Comparison of ENCODE assay signal across 3 cellular contexts in the genomic region with DNA sequence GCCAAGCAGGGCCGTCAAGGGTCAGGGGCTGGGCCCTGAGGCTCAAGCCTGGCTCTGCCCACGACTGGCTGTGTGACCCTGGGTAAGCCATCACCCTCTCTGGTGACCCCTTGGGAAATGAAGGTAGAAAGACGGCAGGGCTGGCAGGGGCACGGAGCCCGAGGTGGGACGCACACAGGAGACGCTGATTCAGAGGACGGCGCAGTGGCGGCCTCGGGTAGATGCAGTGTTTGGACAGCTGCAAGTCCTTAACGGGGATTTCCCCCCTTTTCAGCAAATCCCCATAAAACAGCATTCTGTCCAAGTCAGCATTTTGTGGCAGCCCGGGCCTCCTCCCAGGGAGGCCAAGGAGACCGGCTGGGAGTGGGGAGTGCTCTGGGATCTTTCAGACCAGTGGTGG.
TF ChIP-seq lines count a peak whose summit lies in the region.

No MANE protein-coding gene starts in this region.

TF ChIP-seq in SK-N-SH, 30 proteins besides CTCF, POLR2A, EP300 and RAD21:
- TF ChIP-seq CHD2 (IDR thresholded peaks at IDR 0.05; ENCODE audit: low read length, partially characterized antibody), result no peak
- no peak for TF ChIP-seq RXRA (IDR thresholded peaks at IDR 0.05; ENCODE audit: borderline replicate concordance, low read depth)
- no peak for TF ChIP-seq YY1 (IDR thresholded peaks at IDR 0.05; ENCODE audit: low read depth)
- TF ChIP-seq, protein P1, sequence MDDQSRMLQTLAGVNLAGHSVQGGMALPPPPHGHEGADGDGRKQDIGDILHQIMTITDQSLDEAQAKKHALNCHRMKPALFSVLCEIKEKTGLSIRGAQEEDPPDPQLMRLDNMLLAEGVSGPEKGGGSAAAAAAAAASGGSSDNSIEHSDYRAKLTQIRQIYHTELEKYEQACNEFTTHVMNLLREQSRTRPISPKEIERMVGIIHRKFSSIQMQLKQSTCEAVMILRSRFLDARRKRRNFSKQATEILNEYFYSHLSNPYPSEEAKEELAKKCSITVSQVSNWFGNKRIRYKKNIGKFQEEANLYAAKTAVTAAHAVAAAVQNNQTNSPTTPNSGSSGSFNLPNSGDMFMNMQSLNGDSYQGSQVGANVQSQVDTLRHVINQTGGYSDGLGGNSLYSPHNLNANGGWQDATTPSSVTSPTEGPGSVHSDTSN (IDR thresholded peaks at IDR 0.05), result no peak
- TF ChIP-seq SIN3A (IDR thresholded peaks at IDR 0.05; ENCODE audit: borderline replicate concordance, low read depth, low read length), result no peak
- no peak for TF ChIP-seq NFIC (IDR thresholded peaks at IDR 0.05; ENCODE audit: borderline replicate concordance)
- no peak for TF ChIP-seq FOSL2 (IDR thresholded peaks at IDR 0.05; ENCODE audit: borderline replicate concordance, low read depth)
- no peak for TF ChIP-seq MEF2A (IDR thresholded peaks at IDR 0.05; ENCODE audit: borderline replicate concordance, low read depth)
- TF ChIP-seq RCOR1 (IDR thresholded peaks at IDR 0.05; ENCODE audit: low read length), result no peak
- TF ChIP-seq, protein P2, sequence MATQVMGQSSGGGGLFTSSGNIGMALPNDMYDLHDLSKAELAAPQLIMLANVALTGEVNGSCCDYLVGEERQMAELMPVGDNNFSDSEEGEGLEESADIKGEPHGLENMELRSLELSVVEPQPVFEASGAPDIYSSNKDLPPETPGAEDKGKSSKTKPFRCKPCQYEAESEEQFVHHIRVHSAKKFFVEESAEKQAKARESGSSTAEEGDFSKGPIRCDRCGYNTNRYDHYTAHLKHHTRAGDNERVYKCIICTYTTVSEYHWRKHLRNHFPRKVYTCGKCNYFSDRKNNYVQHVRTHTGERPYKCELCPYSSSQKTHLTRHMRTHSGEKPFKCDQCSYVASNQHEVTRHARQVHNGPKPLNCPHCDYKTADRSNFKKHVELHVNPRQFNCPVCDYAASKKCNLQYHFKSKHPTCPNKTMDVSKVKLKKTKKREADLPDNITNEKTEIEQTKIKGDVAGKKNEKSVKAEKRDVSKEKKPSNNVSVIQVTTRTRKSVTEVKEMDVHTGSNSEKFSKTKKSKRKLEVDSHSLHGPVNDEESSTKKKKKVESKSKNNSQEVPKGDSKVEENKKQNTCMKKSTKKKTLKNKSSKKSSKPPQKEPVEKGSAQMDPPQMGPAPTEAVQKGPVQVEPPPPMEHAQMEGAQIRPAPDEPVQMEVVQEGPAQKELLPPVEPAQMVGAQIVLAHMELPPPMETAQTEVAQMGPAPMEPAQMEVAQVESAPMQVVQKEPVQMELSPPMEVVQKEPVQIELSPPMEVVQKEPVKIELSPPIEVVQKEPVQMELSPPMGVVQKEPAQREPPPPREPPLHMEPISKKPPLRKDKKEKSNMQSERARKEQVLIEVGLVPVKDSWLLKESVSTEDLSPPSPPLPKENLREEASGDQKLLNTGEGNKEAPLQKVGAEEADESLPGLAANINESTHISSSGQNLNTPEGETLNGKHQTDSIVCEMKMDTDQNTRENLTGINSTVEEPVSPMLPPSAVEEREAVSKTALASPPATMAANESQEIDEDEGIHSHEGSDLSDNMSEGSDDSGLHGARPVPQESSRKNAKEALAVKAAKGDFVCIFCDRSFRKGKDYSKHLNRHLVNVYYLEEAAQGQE (IDR thresholded peaks at IDR 0.05; ENCODE audit: low read depth, low read length), result no peak
- TF ChIP-seq TCF12 (IDR thresholded peaks at IDR 0.05), result no peak

TF ChIP-seq in SK-N-SH treated with all-trans-retinoic acid at 6 μM for 48 hours, 23 proteins besides CTCF, POLR2A, EP300 and RAD21 (continues in another document):
- TF ChIP-seq GLIS3 (CRISPR knock-in tag; IDR thresholded peaks at IDR 0.05), result no peak
- TF ChIP-seq OSR1 (CRISPR knock-in tag; IDR thresholded peaks at IDR 0.05), result no peak
- TF ChIP-seq BACH2 (CRISPR knock-in tag; IDR thresholded peaks at IDR 0.05; ENCODE audit: borderline replicate concordance), result no peak
- TF ChIP-seq, protein P3, sequence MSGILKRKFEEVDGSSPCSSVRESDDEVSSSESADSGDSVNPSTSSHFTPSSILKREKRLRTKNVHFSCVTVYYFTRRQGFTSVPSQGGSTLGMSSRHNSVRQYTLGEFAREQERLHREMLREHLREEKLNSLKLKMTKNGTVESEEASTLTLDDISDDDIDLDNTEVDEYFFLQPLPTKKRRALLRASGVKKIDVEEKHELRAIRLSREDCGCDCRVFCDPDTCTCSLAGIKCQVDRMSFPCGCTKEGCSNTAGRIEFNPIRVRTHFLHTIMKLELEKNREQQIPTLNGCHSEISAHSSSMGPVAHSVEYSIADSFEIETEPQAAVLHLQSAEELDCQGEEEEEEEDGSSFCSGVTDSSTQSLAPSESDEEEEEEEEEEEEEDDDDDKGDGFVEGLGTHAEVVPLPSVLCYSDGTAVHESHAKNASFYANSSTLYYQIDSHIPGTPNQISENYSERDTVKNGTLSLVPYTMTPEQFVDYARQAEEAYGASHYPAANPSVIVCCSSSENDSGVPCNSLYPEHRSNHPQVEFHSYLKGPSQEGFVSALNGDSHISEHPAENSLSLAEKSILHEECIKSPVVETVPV (CRISPR knock-in tag; IDR thresholded peaks at IDR 0.05), result no peak
- TF ChIP-seq ISL1 (CRISPR knock-in tag; IDR thresholded peaks at IDR 0.05), result no peak
- no peak for TF ChIP-seq ZNF70 (CRISPR knock-in tag; IDR thresholded peaks at IDR 0.05)
- no peak for TF ChIP-seq ARNTL (CRISPR knock-in tag; IDR thresholded peaks at IDR 0.05; ENCODE audit: borderline replicate concordance, low read depth)
- TF ChIP-seq ZNF565 (CRISPR knock-in tag; conservative IDR thresholded peaks at IDR 0.05; ENCODE audit: low read depth), result no peak
- no peak for TF ChIP-seq ESRRG (CRISPR knock-in tag; IDR thresholded peaks at IDR 0.05)
- no peak for TF ChIP-seq PPARA (CRISPR knock-in tag; IDR thresholded peaks at IDR 0.05; ENCODE audit: borderline replicate concordance)
- no peak for TF ChIP-seq ZNF8 (CRISPR knock-in tag; IDR thresholded peaks at IDR 0.05)
- no peak for TF ChIP-seq TOX (CRISPR knock-in tag; IDR thresholded peaks at IDR 0.05; ENCODE audit: borderline replicate concordance)
- TF ChIP-seq, protein P4, sequence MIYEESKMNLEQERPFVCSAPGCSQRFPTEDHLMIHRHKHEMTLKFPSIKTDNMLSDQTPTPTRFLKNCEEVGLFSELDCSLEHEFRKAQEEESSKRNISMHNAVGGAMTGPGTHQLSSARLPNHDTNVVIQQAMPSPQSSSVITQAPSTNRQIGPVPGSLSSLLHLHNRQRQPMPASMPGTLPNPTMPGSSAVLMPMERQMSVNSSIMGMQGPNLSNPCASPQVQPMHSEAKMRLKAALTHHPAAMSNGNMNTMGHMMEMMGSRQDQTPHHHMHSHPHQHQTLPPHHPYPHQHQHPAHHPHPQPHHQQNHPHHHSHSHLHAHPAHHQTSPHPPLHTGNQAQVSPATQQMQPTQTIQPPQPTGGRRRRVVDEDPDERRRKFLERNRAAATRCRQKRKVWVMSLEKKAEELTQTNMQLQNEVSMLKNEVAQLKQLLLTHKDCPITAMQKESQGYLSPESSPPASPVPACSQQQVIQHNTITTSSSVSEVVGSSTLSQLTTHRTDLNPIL (CRISPR knock-in tag; IDR thresholded peaks at IDR 0.05; ENCODE audit: low read depth), result no peak
- TF ChIP-seq ZFP30 (CRISPR knock-in tag; IDR thresholded peaks at IDR 0.05), result no peak
- no peak for TF ChIP-seq SNAI2 (CRISPR knock-in tag; IDR thresholded peaks at IDR 0.05)
- TF ChIP-seq ZC3H10 (CRISPR knock-in tag; IDR thresholded peaks at IDR 0.05), result no peak
- TF ChIP-seq, protein P5, sequence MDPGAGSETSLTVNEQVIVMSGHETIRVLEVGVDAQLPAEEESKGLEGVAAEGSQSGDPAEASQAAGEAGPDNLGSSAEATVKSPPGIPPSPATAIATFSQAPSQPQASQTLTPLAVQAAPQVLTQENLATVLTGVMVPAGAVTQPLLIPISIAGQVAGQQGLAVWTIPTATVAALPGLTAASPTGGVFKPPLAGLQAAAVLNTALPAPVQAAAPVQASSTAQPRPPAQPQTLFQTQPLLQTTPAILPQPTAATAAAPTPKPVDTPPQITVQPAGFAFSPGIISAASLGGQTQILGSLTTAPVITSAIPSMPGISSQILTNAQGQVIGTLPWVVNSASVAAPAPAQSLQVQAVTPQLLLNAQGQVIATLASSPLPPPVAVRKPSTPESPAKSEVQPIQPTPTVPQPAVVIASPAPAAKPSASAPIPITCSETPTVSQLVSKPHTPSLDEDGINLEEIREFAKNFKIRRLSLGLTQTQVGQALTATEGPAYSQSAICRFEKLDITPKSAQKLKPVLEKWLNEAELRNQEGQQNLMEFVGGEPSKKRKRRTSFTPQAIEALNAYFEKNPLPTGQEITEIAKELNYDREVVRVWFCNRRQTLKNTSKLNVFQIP (CRISPR knock-in tag; IDR thresholded peaks at IDR 0.05; ENCODE audit: borderline replicate concordance, low read depth), result no peak
- no peak for TF ChIP-seq CSDC2 (CRISPR knock-in tag; IDR thresholded peaks at IDR 0.05)

TF ChIP-seq in IMR-90, 13 proteins besides CTCF, POLR2A, EP300 and RAD21:
- TF ChIP-seq RCOR1 (IDR thresholded peaks at IDR 0.05; ENCODE audit: insufficient replicate concordance, low read length), result no peak
- peak; percentile 51; the same call in 1 of the 2 replicates for TF ChIP-seq MAFK (IDR thresholded peaks at IDR 0.05; ENCODE audit: low read depth, low read length)
